Comparison of ENCODE assay signal across 26 cellular contexts in the genomic region with DNA sequence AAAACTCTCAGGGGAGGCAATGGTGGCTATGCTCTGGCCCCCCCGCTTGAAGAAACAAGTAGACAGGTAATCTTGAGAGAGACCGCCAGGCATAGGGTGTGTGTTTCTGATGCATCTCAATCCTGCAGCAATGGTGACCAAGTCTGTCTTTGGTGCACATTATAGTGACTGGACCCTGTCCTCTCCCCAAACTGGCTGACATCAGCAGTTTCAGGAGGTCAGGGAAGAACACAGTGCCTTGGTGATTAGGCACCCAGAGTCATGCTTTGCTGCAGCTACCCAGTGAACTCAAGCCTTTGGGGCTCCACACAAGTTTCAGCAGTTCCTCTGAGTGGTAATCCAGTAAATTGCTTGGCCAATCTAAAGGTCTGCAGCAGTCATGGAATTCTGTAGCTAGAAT.
"Had no signal": no experiment of that assay in that cellular context is flagged by ENCODE, and none has a peak within 500 bp of the region (broad histone marks: within the 10 kb centered on the region; RNA-seq: fewer than 3 reads in every experiment).

No MANE protein-coding gene starts in this region.

- H3K36me3 ChIP-seq: colonic mucosa, esophagus squamous epithelium, gastrocnemius medialis, heart right ventricle, left lung, lower lobe of right lung had no signal

- DNase-seq: colonic mucosa; cortex of kidney; dorsolateral prefrontal cortex; effector CD4-positive, alpha-beta T cell; effector memory CD4-positive, alpha-beta T cell; erythroblast; esophagus squamous epithelium; foreskin fibroblast; foreskin melanocyte; gastrocnemius medialis; glutamatergic neuron; head of caudate nucleus; heart right ventricle; hippocampal formation; left cardiac atrium; left lung; left ventricle myocardium superior; lower lobe of right lung; mesenchymal stem cell; mucosa of descending colon; naive B cell had no signal

- FAIRE-seq: endothelial cell of umbilical vein, islet of Langerhans, keratinocyte had no signal

- H3K9me3 ChIP-seq: colonic mucosa, esophagus squamous epithelium, gastrocnemius medialis, lower lobe of right lung had no signal

- H3K4me1 ChIP-seq: colonic mucosa, esophagus squamous epithelium, gastrocnemius medialis, heart right ventricle, left lung, lower lobe of right lung had no signal

- H3K4me3 ChIP-seq: colonic mucosa, dorsolateral prefrontal cortex, esophagus squamous epithelium, gastrocnemius medialis, heart right ventricle, left lung, lower lobe of right lung, mucosa of descending colon had no signal

- H3K27me3 ChIP-seq: colonic mucosa, esophagus squamous epithelium, left lung had no signal

- H3K27ac ChIP-seq: colonic mucosa, dorsolateral prefrontal cortex, epithelial cell of prostate, esophagus squamous epithelium, gastrocnemius medialis, heart right ventricle, left lung, lower lobe of right lung had no signal

- ATAC-seq: esophagus mucosa, gastrocnemius medialis, heart right ventricle, left cardiac atrium, left lung, left ventricle myocardium superior, lower lobe of right lung, mucosa of descending colon had no signal
